ENCODE assay signal across 1 cellular context in the genomic region with DNA sequence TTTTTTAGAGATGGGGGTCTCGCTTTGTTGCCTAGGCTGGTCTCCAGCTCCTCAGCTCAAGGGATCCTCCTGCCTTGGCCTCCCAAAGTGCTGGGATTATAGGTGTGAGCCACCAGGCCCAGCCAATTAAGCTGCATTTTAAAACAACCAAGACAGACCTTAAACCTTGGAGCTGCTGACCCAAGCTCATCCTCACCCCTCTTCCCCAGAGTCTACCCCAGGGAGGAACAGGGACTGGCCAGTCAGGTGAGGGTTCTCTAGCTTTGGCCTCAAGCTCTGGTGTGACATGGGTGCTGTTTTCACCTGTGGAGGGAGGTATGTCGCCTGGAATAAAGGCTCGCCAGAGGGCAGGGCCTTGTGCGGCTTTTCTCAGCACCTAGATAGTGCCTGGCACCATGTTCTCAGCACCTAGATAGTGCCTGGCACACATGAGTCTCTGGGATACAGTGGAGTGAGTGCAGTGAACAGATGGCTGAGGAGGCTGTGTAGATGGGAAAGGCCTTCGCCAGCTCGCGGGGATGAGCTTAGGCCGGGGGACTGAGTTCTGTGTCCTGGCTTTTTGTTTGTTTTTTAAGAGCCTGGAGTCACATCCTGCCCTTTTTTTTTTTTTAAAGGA.
TF ChIP-seq lines count a peak whose summit lies in the region.

No MANE protein-coding gene starts in this region.

TF ChIP-seq in endothelial cell of umbilical vein, 7 proteins besides CTCF, POLR2A, EP300 and RAD21:
- peak; percentile 40 for TF ChIP-seq POLR2AphosphoS5 (IDR thresholded peaks at IDR 0.05; ENCODE audit: insufficient read depth, low read depth, low read length)
- TF ChIP-seq, protein P1, sequence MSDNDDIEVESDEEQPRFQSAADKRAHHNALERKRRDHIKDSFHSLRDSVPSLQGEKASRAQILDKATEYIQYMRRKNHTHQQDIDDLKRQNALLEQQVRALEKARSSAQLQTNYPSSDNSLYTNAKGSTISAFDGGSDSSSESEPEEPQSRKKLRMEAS (IDR thresholded peaks at IDR 0.05; ENCODE audit: insufficient read depth, insufficient read length), result no peak
